Comparison of ENCODE assay signal across 2 cellular contexts in the genomic region with DNA sequence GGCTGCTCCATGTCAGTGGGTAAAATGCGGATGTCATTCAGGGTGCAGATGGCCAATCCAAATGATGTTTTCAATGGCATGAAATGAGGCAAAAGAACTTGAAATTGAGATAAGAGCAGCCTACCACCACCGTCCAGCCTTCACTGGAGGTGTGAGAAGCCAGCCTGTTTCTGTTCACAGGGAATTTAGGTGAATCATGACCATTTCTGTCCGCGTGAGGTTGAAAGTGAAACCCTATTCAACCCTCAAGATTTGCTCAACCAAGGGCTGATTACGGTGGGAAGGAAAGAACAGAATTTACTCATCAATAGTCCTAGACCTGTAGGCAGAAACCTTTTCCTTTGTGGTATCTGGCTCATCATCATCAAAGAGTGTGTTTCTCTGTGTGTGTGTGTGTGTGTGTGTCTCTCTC.
TF ChIP-seq lines count a peak whose summit lies in the region.

No MANE protein-coding gene starts in this region.

TF ChIP-seq in GM12878, 131 proteins besides CTCF, POLR2A, EP300 and RAD21 (continued from another document and continues in another):
- TF ChIP-seq RAD51 (IDR thresholded peaks at IDR 0.05) (0 out of 2 replicates have a peak, but pooled peaks have one; percentile 9), RFX5 (IDR thresholded peaks at IDR 0.05; ENCODE audit: low read depth, low read length) (no peak), BMI1 (IDR thresholded peaks at IDR 0.05; ENCODE audit: borderline replicate concordance) (peak; percentile 83), NR2C1 (IDR thresholded peaks at IDR 0.05) (no peak), LARP7 (IDR thresholded peaks at IDR 0.05) (no peak), ZNF384 (IDR thresholded peaks at IDR 0.05; ENCODE audit: borderline replicate concordance, low read depth, low read length) (no peak; the same call in 1 of the 2 replicates), SP1 (IDR thresholded peaks at IDR 0.05; ENCODE audit: low read depth, low read length) (peak; percentile 79), ZNF24 (IDR thresholded peaks at IDR 0.05) (peak; percentile 64), CHD1 (IDR thresholded peaks at IDR 0.05; ENCODE audit: low read depth, low read length) (no peak), ZNF207 (IDR thresholded peaks at IDR 0.05; ENCODE audit: borderline replicate concordance) (0 out of 2 replicates have a peak, but pooled peaks have one; percentile 47), ZNF622 (IDR thresholded peaks at IDR 0.05) (no peak), ESRRA (IDR thresholded peaks at IDR 0.05; ENCODE audit: low read length) (no peak), SMAD5 (IDR thresholded peaks at IDR 0.05; ENCODE audit: low read depth) (no peak), CBX3 (IDR thresholded peaks at IDR 0.05; ENCODE audit: borderline replicate concordance, low read depth) (no peak), STAT3 (IDR thresholded peaks at IDR 0.05; ENCODE audit: low read depth, low read length) (peak; percentile 80; the same call in 1 of the 2 replicates), NFYA (IDR thresholded peaks at IDR 0.05; ENCODE audit: borderline replicate concordance, low read depth, low read length) (no peak), MEF2B (IDR thresholded peaks at IDR 0.05; ENCODE audit: partially characterized antibody, poor library complexity, severe bottlenecking) (peak; percentile 91), RB1 (IDR thresholded peaks at IDR 0.05; ENCODE audit: borderline replicate concordance) (no peak), SUPT20H (IDR thresholded peaks at IDR 0.05; ENCODE audit: borderline replicate concordance, control insufficient read depth, low read depth, low read length) (no peak), WRNIP1 (IDR thresholded peaks at IDR 0.05; ENCODE audit: borderline replicate concordance, low read depth, low read length) (no peak)
- TF ChIP-seq, protein P1, sequence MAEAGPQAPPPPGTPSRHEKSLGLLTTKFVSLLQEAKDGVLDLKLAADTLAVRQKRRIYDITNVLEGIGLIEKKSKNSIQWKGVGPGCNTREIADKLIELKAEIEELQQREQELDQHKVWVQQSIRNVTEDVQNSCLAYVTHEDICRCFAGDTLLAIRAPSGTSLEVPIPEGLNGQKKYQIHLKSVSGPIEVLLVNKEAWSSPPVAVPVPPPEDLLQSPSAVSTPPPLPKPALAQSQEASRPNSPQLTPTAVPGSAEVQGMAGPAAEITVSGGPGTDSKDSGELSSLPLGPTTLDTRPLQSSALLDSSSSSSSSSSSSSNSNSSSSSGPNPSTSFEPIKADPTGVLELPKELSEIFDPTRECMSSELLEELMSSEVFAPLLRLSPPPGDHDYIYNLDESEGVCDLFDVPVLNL (IDR thresholded peaks at IDR 0.05; ENCODE audit: low read depth, low read length): no peak
- TF ChIP-seq, protein P2, sequence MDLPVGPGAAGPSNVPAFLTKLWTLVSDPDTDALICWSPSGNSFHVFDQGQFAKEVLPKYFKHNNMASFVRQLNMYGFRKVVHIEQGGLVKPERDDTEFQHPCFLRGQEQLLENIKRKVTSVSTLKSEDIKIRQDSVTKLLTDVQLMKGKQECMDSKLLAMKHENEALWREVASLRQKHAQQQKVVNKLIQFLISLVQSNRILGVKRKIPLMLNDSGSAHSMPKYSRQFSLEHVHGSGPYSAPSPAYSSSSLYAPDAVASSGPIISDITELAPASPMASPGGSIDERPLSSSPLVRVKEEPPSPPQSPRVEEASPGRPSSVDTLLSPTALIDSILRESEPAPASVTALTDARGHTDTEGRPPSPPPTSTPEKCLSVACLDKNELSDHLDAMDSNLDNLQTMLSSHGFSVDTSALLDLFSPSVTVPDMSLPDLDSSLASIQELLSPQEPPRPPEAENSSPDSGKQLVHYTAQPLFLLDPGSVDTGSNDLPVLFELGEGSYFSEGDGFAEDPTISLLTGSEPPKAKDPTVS (IDR thresholded peaks at IDR 0.05; ENCODE audit: low read depth, low read length): no peak
- TF ChIP-seq, protein P3, sequence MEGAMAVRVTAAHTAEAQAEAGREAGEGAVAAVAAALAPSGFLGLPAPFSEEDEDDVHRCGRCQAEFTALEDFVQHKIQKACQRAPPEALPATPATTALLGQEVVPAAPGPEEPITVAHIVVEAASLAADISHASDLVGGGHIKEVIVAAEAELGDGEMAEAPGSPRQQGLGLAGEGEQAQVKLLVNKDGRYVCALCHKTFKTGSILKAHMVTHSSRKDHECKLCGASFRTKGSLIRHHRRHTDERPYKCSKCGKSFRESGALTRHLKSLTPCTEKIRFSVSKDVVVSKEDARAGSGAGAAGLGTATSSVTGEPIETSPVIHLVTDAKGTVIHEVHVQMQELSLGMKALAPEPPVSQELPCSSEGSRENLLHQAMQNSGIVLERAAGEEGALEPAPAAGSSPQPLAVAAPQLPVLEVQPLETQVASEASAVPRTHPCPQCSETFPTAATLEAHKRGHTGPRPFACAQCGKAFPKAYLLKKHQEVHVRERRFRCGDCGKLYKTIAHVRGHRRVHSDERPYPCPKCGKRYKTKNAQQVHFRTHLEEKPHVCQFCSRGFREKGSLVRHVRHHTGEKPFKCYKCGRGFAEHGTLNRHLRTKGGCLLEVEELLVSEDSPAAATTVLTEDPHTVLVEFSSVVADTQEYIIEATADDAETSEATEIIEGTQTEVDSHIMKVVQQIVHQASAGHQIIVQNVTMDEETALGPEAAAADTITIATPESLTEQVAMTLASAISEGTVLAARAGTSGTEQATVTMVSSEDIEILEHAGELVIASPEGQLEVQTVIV (IDR thresholded peaks at IDR 0.05; ENCODE audit: borderline replicate concordance, partially characterized antibody): no peak
- TF ChIP-seq, protein P4, sequence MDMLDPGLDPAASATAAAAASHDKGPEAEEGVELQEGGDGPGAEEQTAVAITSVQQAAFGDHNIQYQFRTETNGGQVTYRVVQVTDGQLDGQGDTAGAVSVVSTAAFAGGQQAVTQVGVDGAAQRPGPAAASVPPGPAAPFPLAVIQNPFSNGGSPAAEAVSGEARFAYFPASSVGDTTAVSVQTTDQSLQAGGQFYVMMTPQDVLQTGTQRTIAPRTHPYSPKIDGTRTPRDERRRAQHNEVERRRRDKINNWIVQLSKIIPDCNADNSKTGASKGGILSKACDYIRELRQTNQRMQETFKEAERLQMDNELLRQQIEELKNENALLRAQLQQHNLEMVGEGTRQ (IDR thresholded peaks at IDR 0.05; ENCODE audit: borderline replicate concordance, low read depth, low read length): no peak
- TF ChIP-seq, protein P5, sequence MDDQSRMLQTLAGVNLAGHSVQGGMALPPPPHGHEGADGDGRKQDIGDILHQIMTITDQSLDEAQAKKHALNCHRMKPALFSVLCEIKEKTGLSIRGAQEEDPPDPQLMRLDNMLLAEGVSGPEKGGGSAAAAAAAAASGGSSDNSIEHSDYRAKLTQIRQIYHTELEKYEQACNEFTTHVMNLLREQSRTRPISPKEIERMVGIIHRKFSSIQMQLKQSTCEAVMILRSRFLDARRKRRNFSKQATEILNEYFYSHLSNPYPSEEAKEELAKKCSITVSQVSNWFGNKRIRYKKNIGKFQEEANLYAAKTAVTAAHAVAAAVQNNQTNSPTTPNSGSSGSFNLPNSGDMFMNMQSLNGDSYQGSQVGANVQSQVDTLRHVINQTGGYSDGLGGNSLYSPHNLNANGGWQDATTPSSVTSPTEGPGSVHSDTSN (IDR thresholded peaks at IDR 0.05; ENCODE audit: insufficient replicate concordance, low read depth, low read length): peak; percentile 27

TF ChIP-seq in SK-N-SH, 30 proteins besides CTCF, POLR2A, EP300 and RAD21:
- TF ChIP-seq, protein P6, sequence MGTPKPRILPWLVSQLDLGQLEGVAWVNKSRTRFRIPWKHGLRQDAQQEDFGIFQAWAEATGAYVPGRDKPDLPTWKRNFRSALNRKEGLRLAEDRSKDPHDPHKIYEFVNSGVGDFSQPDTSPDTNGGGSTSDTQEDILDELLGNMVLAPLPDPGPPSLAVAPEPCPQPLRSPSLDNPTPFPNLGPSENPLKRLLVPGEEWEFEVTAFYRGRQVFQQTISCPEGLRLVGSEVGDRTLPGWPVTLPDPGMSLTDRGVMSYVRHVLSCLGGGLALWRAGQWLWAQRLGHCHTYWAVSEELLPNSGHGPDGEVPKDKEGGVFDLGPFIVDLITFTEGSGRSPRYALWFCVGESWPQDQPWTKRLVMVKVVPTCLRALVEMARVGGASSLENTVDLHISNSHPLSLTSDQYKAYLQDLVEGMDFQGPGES (IDR thresholded peaks at IDR 0.05; ENCODE audit: low read depth, low read length): no peak
- TF ChIP-seq POLR2AphosphoS5 (IDR thresholded peaks at IDR 0.05; ENCODE audit: low read depth, low read length) (no peak), SIN3A (IDR thresholded peaks at IDR 0.05; ENCODE audit: borderline replicate concordance, low read depth, low read length) (no peak), NRF1 (IDR thresholded peaks at IDR 0.05; ENCODE audit: low read depth, low read length) (no peak), GABPA (IDR thresholded peaks at IDR 0.05; ENCODE audit: low read depth) (no peak), TCF12 (IDR thresholded peaks at IDR 0.05) (no peak), TAF1 (IDR thresholded peaks at IDR 0.05; ENCODE audit: borderline replicate concordance, low read depth, low read length) (no peak), NFIC (IDR thresholded peaks at IDR 0.05; ENCODE audit: borderline replicate concordance) (no peak), FOXJ3 (CRISPR knock-in tag; IDR thresholded peaks at IDR 0.05) (no peak), RFX5 (IDR thresholded peaks at IDR 0.05; ENCODE audit: low read length) (no peak), GATA2 (CRISPR knock-in tag; IDR thresholded peaks at IDR 0.05) (no peak), RXRA (IDR thresholded peaks at IDR 0.05; ENCODE audit: borderline replicate concordance, low read depth) (no peak), RCOR1 (IDR thresholded peaks at IDR 0.05; ENCODE audit: low read length) (no peak)
- TF ChIP-seq, protein P7, sequence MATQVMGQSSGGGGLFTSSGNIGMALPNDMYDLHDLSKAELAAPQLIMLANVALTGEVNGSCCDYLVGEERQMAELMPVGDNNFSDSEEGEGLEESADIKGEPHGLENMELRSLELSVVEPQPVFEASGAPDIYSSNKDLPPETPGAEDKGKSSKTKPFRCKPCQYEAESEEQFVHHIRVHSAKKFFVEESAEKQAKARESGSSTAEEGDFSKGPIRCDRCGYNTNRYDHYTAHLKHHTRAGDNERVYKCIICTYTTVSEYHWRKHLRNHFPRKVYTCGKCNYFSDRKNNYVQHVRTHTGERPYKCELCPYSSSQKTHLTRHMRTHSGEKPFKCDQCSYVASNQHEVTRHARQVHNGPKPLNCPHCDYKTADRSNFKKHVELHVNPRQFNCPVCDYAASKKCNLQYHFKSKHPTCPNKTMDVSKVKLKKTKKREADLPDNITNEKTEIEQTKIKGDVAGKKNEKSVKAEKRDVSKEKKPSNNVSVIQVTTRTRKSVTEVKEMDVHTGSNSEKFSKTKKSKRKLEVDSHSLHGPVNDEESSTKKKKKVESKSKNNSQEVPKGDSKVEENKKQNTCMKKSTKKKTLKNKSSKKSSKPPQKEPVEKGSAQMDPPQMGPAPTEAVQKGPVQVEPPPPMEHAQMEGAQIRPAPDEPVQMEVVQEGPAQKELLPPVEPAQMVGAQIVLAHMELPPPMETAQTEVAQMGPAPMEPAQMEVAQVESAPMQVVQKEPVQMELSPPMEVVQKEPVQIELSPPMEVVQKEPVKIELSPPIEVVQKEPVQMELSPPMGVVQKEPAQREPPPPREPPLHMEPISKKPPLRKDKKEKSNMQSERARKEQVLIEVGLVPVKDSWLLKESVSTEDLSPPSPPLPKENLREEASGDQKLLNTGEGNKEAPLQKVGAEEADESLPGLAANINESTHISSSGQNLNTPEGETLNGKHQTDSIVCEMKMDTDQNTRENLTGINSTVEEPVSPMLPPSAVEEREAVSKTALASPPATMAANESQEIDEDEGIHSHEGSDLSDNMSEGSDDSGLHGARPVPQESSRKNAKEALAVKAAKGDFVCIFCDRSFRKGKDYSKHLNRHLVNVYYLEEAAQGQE (IDR thresholded peaks at IDR 0.05; ENCODE audit: low read depth, low read length): no peak
- TF ChIP-seq, protein P8, sequence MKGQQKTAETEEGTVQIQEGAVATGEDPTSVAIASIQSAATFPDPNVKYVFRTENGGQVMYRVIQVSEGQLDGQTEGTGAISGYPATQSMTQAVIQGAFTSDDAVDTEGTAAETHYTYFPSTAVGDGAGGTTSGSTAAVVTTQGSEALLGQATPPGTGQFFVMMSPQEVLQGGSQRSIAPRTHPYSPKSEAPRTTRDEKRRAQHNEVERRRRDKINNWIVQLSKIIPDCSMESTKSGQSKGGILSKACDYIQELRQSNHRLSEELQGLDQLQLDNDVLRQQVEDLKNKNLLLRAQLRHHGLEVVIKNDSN (IDR thresholded peaks at IDR 0.05; ENCODE audit: borderline replicate concordance, low read depth): no peak
- TF ChIP-seq, protein P9, sequence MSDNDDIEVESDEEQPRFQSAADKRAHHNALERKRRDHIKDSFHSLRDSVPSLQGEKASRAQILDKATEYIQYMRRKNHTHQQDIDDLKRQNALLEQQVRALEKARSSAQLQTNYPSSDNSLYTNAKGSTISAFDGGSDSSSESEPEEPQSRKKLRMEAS (IDR thresholded peaks at IDR 0.05; ENCODE audit: low read depth): no peak
